ENCODE assay signal across 1 cellular context in genomic region chr5:34521628-34522290, GRCh38.
A peak's percentile ranks its signal among the peaks of the same experiment; 100 is the strongest.
TF ChIP-seq lines count a peak whose summit lies in the region.

No MANE protein-coding gene starts in this region.

TF ChIP-seq in HepG2, 621 proteins besides CTCF, POLR2A, EP300 and RAD21 (continued from another document):
- TF ChIP-seq RXRA (CRISPR knock-in tag; IDR thresholded peaks at IDR 0.05) (peak; percentile 64; the same call in 1 of the 2 replicates), ZNF552 (CRISPR knock-in tag; IDR thresholded peaks at IDR 0.05; ENCODE audit: borderline replicate concordance) (no peak), HMG20B (CRISPR knock-in tag; conservative IDR thresholded peaks at IDR 0.05) (no peak), FLYWCH1 (CRISPR knock-in tag; IDR thresholded peaks at IDR 0.05) (no peak), HBP1 (CRISPR knock-in tag; IDR thresholded peaks at IDR 0.05; ENCODE audit: low read depth) (no peak)
